In the genomic region with DNA sequence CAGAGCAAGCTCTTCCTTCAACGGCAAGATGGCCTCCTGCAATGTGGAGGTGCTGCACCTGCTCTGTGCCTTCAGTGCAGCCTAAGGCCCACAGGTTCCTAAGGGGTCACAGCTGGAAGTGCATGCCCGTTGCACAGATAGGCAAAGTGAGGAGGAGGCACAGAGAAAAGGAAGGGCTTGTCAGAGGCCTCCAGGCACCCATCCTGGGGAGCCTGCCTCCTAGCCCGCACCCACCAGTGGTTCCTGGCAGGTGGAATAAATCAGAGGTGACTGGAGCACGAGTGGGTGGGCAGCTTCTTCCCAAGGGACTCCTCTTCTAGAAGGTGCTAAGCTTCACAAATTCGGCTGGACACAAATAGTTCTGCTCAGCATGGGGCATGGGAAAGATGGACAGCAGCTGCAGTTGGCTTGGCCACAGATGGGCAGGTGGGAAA, we compare ENCODE assay signal across 14 cellular contexts. TPM values are rescaled to one million over a fixed set of nuclear protein-coding genes. Genes with fewer than 3 reads are reported as not detected.
A peak's percentile ranks its signal among the peaks of the same experiment; 100 is the strongest.
DNase-seq lines count a peak whose midpoint lies in the region; ATAC-seq and TF ChIP-seq lines count a peak whose summit lies in the region.
"Had no signal": no experiment of that assay in that cellular context is flagged by ENCODE, and none has a peak within 500 bp of the region (broad histone marks: within the 10 kb centered on the region; RNA-seq: fewer than 3 reads in every experiment).

No MANE protein-coding gene starts in this region.

- H3K27me3 ChIP-seq in adipocyte (replicated peaks; ENCODE audit: control insufficient read depth, insufficient read depth, low read length) (no peaks in the 10 kb centered on the region), mesenchymal stem cell (ENCODE audit: control insufficient read depth in 1 of 2, insufficient read depth in 1 of 2, low read length in 2 of 2) (no peaks in the 10 kb centered on the region), tibial nerve (no peaks in the 10 kb centered on the region)

- H3K9me3 ChIP-seq in adipocyte (ENCODE audit: control insufficient read depth, low read length) (no peaks in the 10 kb centered on the region), mesenchymal stem cell (ENCODE audit: control insufficient read depth, low read length) (no peaks in the 10 kb centered on the region), tibial nerve (no peaks in the 10 kb centered on the region)

- H2BK5ac ChIP-seq in mesenchymal stem cell (ENCODE audit: low read depth, low read length, poor library complexity, severe bottlenecking), result no peak overlapping the region

- H3K27me3 Mint-ChIP-seq in activated CD8-positive, alpha-beta memory T cell treated with anti-CD3 and anti-CD28 coated beads, Interleukin-2, amount 10 ng/mL, durations not matched to agents 7 days and 5 days, result no peaks in the 10 kb centered on the region
- H3K27me3 Mint-ChIP-seq: activated T-cell treated with anti-CD3 and anti-CD28 coated beads, Interleukin-2, amount 50 U/mL, for 24 hours had no signal

- no peak overlapping the region for H3K23ac ChIP-seq in mesenchymal stem cell (ENCODE audit: low read length in 2 of 2)

- H2AK5ac ChIP-seq in mesenchymal stem cell (ENCODE audit: low read length, severe bottlenecking), result peak overlapping the region; percentile 3

- H3K4me2 ChIP-seq in mesenchymal stem cell (ENCODE audit: low read length, poor library complexity, severe bottlenecking), result no peak overlapping the region

- peaks cover 6% of the 10 kb centered on the region for H3K36me3 Mint-ChIP-seq in activated CD8-positive, alpha-beta memory T cell treated with anti-CD3 and anti-CD28 coated beads, Interleukin-2, amount 10 ng/mL, durations not matched to agents 7 days and 5 days

- H3K18ac ChIP-seq in mesenchymal stem cell (ENCODE audit: low read depth in 1 of 2, low read length in 2 of 2), result peak overlapping the region; percentile 85 to 98

- peak overlapping the region; percentile 65 for H4K91ac ChIP-seq in mesenchymal stem cell (ENCODE audit: low read length)

- TF ChIP-seq EP300 in tibial nerve (IDR thresholded peaks at IDR 0.05), result no peak

- no peak overlapping the region for H2AFZ ChIP-seq in mesenchymal stem cell (ENCODE audit: low read depth, low read length)

- H3K4me1 ChIP-seq in adipocyte (ENCODE audit: control insufficient read depth, insufficient read depth, low read length) (peaks cover 73% of the 10 kb centered on the region), mesenchymal stem cell (ENCODE audit: control insufficient read depth, insufficient read depth, low read depth, low read length) (peaks cover 77% of the 10 kb centered on the region), tibial nerve (peaks cover 3 to 100% (median 96%) of the 10 kb centered on the region in 4 donors)

- H3K4ac ChIP-seq in mesenchymal stem cell (ENCODE audit: low read depth in 1 of 2, low read length in 2 of 2), result peak overlapping the region; percentile 16 to 75

- TF ChIP-seq CTCF in tibial nerve (IDR thresholded peaks at IDR 0.05), result no peak

- no peak for ATAC-seq in activated CD8-positive, alpha-beta memory T cell treated with anti-CD3 and anti-CD28 coated beads, Interleukin-2, amount 10 ng/mL, durations not matched to agents 7 days and 5 days

- H3K27ac Mint-ChIP-seq in activated CD8-positive, alpha-beta memory T cell treated with anti-CD3 and anti-CD28 coated beads, Interleukin-2, amount 10 ng/mL, durations not matched to agents 7 days and 5 days, result peak overlapping the region; percentile 93

- WGBS in mesenchymal stem cell, result 79% methylated on average over 5 of the region's 5 CpGs
- 45 to 61% methylated on average over 5 of the region's 5 CpGs for WGBS in tibial nerve, 2 donors

- no peaks in the 10 kb centered on the region for H3K79me1 ChIP-seq in mesenchymal stem cell (replicated peaks; ENCODE audit: low read length, poor library complexity, severe bottlenecking)

- H3K9me3 Mint-ChIP-seq in activated CD8-positive, alpha-beta memory T cell treated with anti-CD3 and anti-CD28 coated beads, Interleukin-2, amount 10 ng/mL, durations not matched to agents 7 days and 5 days (ENCODE audit: low read depth), result no peaks in the 10 kb centered on the region
- H3K9me3 Mint-ChIP-seq: activated T-cell treated with anti-CD3 and anti-CD28 coated beads, Interleukin-2, amount 50 U/mL, for 24 hours had no signal

- peak overlapping the region; percentile 85 for H3K9ac ChIP-seq in adipocyte (ENCODE audit: low read length)
- peak overlapping the region; percentile 82 for H3K9ac ChIP-seq in mesenchymal stem cell (ENCODE audit: low read length)

- peak overlapping the region; percentile 70 for H4K8ac ChIP-seq in mesenchymal stem cell (ENCODE audit: low read length)

- no peak overlapping the region for H2BK15ac ChIP-seq in mesenchymal stem cell (ENCODE audit: low read depth, poor library complexity, severe bottlenecking)

- no peak overlapping the region for H3K4me3 Mint-ChIP-seq in activated CD8-positive, alpha-beta memory T cell treated with anti-CD3 and anti-CD28 coated beads, Interleukin-2, amount 10 ng/mL, durations not matched to agents 7 days and 5 days
- H3K4me3 Mint-ChIP-seq: activated T-cell treated with anti-CD3 and anti-CD28 coated beads, Interleukin-2, amount 50 U/mL, for 24 hours had no signal

- peak overlapping the region; percentile 23 for H2BK120ac ChIP-seq in mesenchymal stem cell (ENCODE audit: low read depth, low read length)

- DNase-seq in activated CD8-positive, alpha-beta memory T cell treated with anti-CD3 and anti-CD28 coated beads, Interleukin-2, amount 10 ng/mL, durations not matched to agents 7 days and 5 days, result no peak
- no peak for DNase-seq in activated CD8-positive, alpha-beta memory T cell treated with anti-CD3 and anti-CD28 coated beads for 24 hours
- no peak for DNase-seq in adipocyte (ENCODE audit: low read depth)
- no peak for DNase-seq in mesenchymal stem cell
- no peak for DNase-seq in tibial nerve (ENCODE audit: low spot score in 2 of 2)
- DNase-seq in GF-D8 (lab: John Stamatoyannopoulos, UW), result no peak
- no peak for DNase-seq in GOT3 (lab: John Stamatoyannopoulos, UW)
- DNase-seq in substantia nigra (lab: John Stamatoyannopoulos, UW), result no peak
- DNase-seq: activated T-cell treated with anti-CD3 and anti-CD28 coated beads, Interleukin-2, amount 50 U/mL, for 24 hours; DMS79; mesendoderm; NCI-H146; NCI-H526 treated with DMSO at 0.1 percent for 48 hours; SIG-M5 had no signal

- H3K27ac ChIP-seq in mesenchymal stem cell (ENCODE audit: low read length, poor library complexity, severe bottlenecking), result peak overlapping the region; percentile 92
- peak overlapping the region; percentile 78 to 98 (median 86) for H3K27ac ChIP-seq in tibial nerve
- no peak overlapping the region for H3K27ac ChIP-seq in substantia nigra (ENCODE audit: low read depth, low read length, poor library complexity, severe bottlenecking)

- H3K4me1 Mint-ChIP-seq in activated CD8-positive, alpha-beta memory T cell treated with anti-CD3 and anti-CD28 coated beads, Interleukin-2, amount 10 ng/mL, durations not matched to agents 7 days and 5 days, result peaks cover 83% of the 10 kb centered on the region

- no peak for TF ChIP-seq POLR2A in tibial nerve (IDR thresholded peaks at IDR 0.05)

- H3K36me3 ChIP-seq in adipocyte (ENCODE audit: control insufficient read depth, insufficient read depth, low read length, severe bottlenecking), result peaks cover 24% of the 10 kb centered on the region
- H3K36me3 ChIP-seq in mesenchymal stem cell (ENCODE audit: control insufficient read depth in 1 of 2, insufficient read depth in 2 of 2, low read depth in 1 of 2, low read length in 2 of 2), result peaks cover 53 to 59% of the 10 kb centered on the region in 2 experiments
- H3K36me3 ChIP-seq in tibial nerve, result peaks cover 0 to 10% (median 0%) of the 10 kb centered on the region in 3 donors

- H3K4me3 ChIP-seq in adipocyte (ENCODE audit: low read length), result no peak overlapping the region
- H3K4me3 ChIP-seq in mesenchymal stem cell (ENCODE audit: insufficient read depth in 1 of 2, low read depth in 1 of 2, low read length in 2 of 2), result peak overlapping the region in 1 of 2 experiments; percentile 62
- no peak overlapping the region for H3K4me3 ChIP-seq in tibial nerve

- CTCF ChIA-PET in activated CD8-positive, alpha-beta memory T cell treated with anti-CD3 and anti-CD28 coated beads, Interleukin-2, amount 10 ng/mL, durations not matched to agents 7 days and 5 days (lab: Charles Lee), result interaction anchor here (1.1 to 3.8 kb wide), 5 partner anchors 14 to 175 kb away, joined by 3 to 17 read pairs (median 6); partner anchors contain the start of gene TOR2A

- H3K14ac ChIP-seq in mesenchymal stem cell (ENCODE audit: low read length in 2 of 2), result no peak overlapping the region

- peak overlapping the region; percentile 4 to 85 for H2BK12ac ChIP-seq in mesenchymal stem cell (ENCODE audit: low read length in 2 of 2)

RNA-seq across cellular contexts. Expression of gene STXBP1, which starts 52.8 kb away (rescaled TPM):
- total RNA-seq in activated CD8-positive, alpha-beta memory T cell treated with anti-CD3 and anti-CD28 coated beads, Interleukin-2, amount 10 ng/mL, durations not matched to agents 7 days and 5 days, result 10 to 100 TPM; 22.8 to 26.0 TPM
- 41.1 TPM for polyA plus RNA-seq in mesenchymal stem cell (2013, experiment 1 of 2)
- polyA plus RNA-seq in mesenchymal stem cell (2013, experiment 2 of 2), result 40.3 TPM
- total RNA-seq in tibial nerve, result 100 to 1,000 TPM in 3 of 4 donors, 10 to 100 TPM in 1; 96.3 to 142 (median 105) TPM
